10 cellular contexts compared by ENCODE assay signal in the genomic region with DNA sequence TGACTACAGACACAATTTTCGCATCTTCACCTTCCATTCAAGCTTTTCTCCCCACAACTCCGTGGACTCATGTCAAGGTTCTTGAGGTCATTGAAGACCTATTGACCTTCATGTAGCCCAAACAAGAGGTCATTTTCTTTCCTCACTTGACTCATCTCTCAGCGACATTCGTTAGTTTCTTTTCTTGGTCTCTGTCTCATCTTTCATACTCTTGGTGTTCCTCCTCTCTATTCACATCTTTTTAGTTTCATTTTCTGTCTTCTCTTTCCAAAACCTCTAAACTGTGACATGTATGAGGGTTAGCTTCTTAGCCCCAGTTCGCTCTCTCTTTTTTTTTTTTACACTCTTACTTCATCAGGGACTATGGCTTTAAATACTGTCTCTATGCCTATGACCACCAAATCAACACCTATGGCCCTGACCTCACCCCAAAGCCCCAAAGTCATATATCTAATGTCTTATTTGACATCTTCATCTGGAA.
DNase-seq lines count a peak whose midpoint lies in the region; ATAC-seq, FAIRE-seq and TF ChIP-seq lines count a peak whose summit lies in the region.
"Had no signal": no experiment of that assay in that cellular context is flagged by ENCODE, and none has a peak within 500 bp of the region (broad histone marks: within the 10 kb centered on the region; RNA-seq: fewer than 3 reads in every experiment).

No MANE protein-coding gene starts in this region.

- H3K27ac Mint-ChIP-seq in activated T-helper 2 cell treated with anti-CD3 and anti-CD28 coated beads, Interferon-gamma antibody, Interleukin-2, Interleukin-4, amounts not matched to agents 10 μg/mL and 5 μg/mL and 100 μg/mL, durations not matched to agents 14 hours and 24 hours and 36 hours, result peak overlapping the region; percentile 95
- no peak overlapping the region for H3K27ac Mint-ChIP-seq in neural progenitor cell

- POLR2A ChIA-PET in HEK293T (lab: Yijun Ruan, JAX), result interaction anchor here (1.2 kb wide), 1 partner anchor 12 kb away, joined by 3 read pairs; no protein-coding TSS in a partner anchor

- H3K4me1 Mint-ChIP-seq in activated T-helper 2 cell treated with anti-CD3 and anti-CD28 coated beads, Interferon-gamma antibody, Interleukin-2, Interleukin-4, amounts not matched to agents 10 μg/mL and 5 μg/mL and 100 μg/mL, durations not matched to agents 14 hours and 24 hours and 36 hours (ENCODE audit: low read depth), result peaks cover 28% of the 10 kb centered on the region
- H3K4me1 Mint-ChIP-seq in neural progenitor cell, result no peaks in the 10 kb centered on the region

- no peak overlapping the region for H3K9ac ChIP-seq in neural progenitor cell

- H3K79me2 ChIP-seq in neural progenitor cell (ENCODE audit: low read depth), result no peaks in the 10 kb centered on the region

- H3K36me3 ChIP-seq in neural progenitor cell, result no peaks in the 10 kb centered on the region

- H3K4me3 Mint-ChIP-seq in activated T-helper 2 cell treated with anti-CD3 and anti-CD28 coated beads, Interferon-gamma antibody, Interleukin-2, Interleukin-4, amounts not matched to agents 10 μg/mL and 5 μg/mL and 100 μg/mL, durations not matched to agents 14 hours and 24 hours and 36 hours (ENCODE audit: low read depth), result peak overlapping the region; percentile 52
- no peak overlapping the region for H3K4me3 Mint-ChIP-seq in neural progenitor cell

- TF ChIP-seq POLR2A in GM12892 (IDR thresholded peaks at IDR 0.05; ENCODE audit: low read depth, low read length), result no peak

- no peaks in the 10 kb centered on the region for H3K27me3 Mint-ChIP-seq in activated T-helper 2 cell treated with anti-CD3 and anti-CD28 coated beads, Interferon-gamma antibody, Interleukin-2, Interleukin-4, amounts not matched to agents 10 μg/mL and 5 μg/mL and 100 μg/mL, durations not matched to agents 14 hours and 24 hours and 36 hours (ENCODE audit: low read depth)
- peaks cover 2% of the 10 kb centered on the region for H3K27me3 Mint-ChIP-seq in neural progenitor cell (ENCODE audit: insufficient read depth, low read depth)

- no peak overlapping the region for H2AFZ ChIP-seq in neural progenitor cell (replicated peaks)

- FAIRE-seq in GM12892 (lab: Jason Lieb, UNC), result peak; percentile 74

- no peaks in the 10 kb centered on the region for H3F3A ChIP-seq in neural progenitor cell (ENCODE audit: low read depth)

- H4K20me1 ChIP-seq in neural progenitor cell (ENCODE audit: low read depth), result no peaks in the 10 kb centered on the region

- no peak overlapping the region for H3K4me3 ChIP-seq in neural progenitor cell

- peaks cover 14% of the 10 kb centered on the region for H3K9me3 ChIP-seq in neural progenitor cell (ENCODE audit: low read depth)

- H3K36me3 Mint-ChIP-seq in activated T-helper 2 cell treated with anti-CD3 and anti-CD28 coated beads, Interferon-gamma antibody, Interleukin-2, Interleukin-4, amounts not matched to agents 10 μg/mL and 5 μg/mL and 100 μg/mL, durations not matched to agents 14 hours and 24 hours and 36 hours (ENCODE audit: low read depth), result peaks cover 28% of the 10 kb centered on the region
- H3K36me3 Mint-ChIP-seq in neural progenitor cell, result peaks cover 4% of the 10 kb centered on the region

- no peaks in the 10 kb centered on the region for H3K4me1 ChIP-seq in neural progenitor cell

- CTCF ChIA-PET in HEK293T (lab: Yijun Ruan, JAX), result no interaction called here

- DNase-seq in GM12892 (ENCODE audit: insufficient read length) (no peak), neural progenitor cell (ENCODE audit: low spot score) (no peak), KBM-7 (no peak), medulla oblongata (ENCODE audit: extremely low spot score) (no peak), HEK293T (ENCODE audit: extremely low spot score) (no peak)
- no peak for DNase-seq in activated T-helper 2 cell treated with anti-CD3 and anti-CD28 coated beads, Interferon-gamma antibody, Interleukin-2, Interleukin-4, amounts not matched to agents 10 μg/mL and 5 μg/mL and 100 μg/mL, durations not matched to agents 14 hours and 24 hours and 36 hours (ENCODE audit: low spot score)
- DNase-seq: cerebellar nuclear complex; stimulated activated CD4-positive, alpha-beta T cell treated with anti-CD3 and anti-CD28 coated beads, Interleukin-12 subunit alpha, Interleukin-12 subunit beta, amount 100 ng/mL, for 4 hours had no signal

- H3K9me3 Mint-ChIP-seq in activated T-helper 2 cell treated with anti-CD3 and anti-CD28 coated beads, Interferon-gamma antibody, Interleukin-2, Interleukin-4, amounts not matched to agents 10 μg/mL and 5 μg/mL and 100 μg/mL, durations not matched to agents 14 hours and 24 hours and 36 hours, result peaks cover 27% of the 10 kb centered on the region
- H3K9me3 Mint-ChIP-seq in neural progenitor cell, result peaks cover 11% of the 10 kb centered on the region

- ATAC-seq in GM19467 (IDR thresholded peaks at IDR 0.05; ENCODE audit: unreplicated experiment), result peak; percentile 99
- peak; percentile 99 for ATAC-seq in HG03135 (IDR thresholded peaks at IDR 0.05; ENCODE audit: unreplicated experiment)

- H3K27ac ChIP-seq in neural progenitor cell, result no peak overlapping the region

- intact Hi-C loops in activated T-helper 2 cell treated with anti-CD3 and anti-CD28 coated beads, Interferon-gamma antibody, Interleukin-2, Interleukin-4, amounts not matched to agents 10 μg/mL and 5 μg/mL and 100 μg/mL, durations not matched to agents 14 hours and 24 hours and 36 hours (cut with micrococcal nuclease), result loop anchor here (1.0 kb wide), 7 partner anchors 14 to 151 kb away; no protein-coding TSS in a partner anchor

- H3K4me2 ChIP-seq in neural progenitor cell, result no peak overlapping the region

- in situ Hi-C loops in KBM-7 (cut with MboI; ENCODE audit: low pct_unique_long_range_greater_than_20kb, low sequenced_read_pairs), result no loop called here

- no peaks in the 10 kb centered on the region for H3K27me3 ChIP-seq in neural progenitor cell

- TF ChIP-seq CTCF in neural progenitor cell (IDR thresholded peaks at IDR 0.05), result no peak

TF ChIP-seq in HEK293T, 16 proteins besides CTCF, POLR2A, EP300 and RAD21:
- no peak for TF ChIP-seq FOXA1 (IDR thresholded peaks at IDR 0.05)
- TF ChIP-seq FOXM1 (IDR thresholded peaks at IDR 0.05; ENCODE audit: borderline replicate concordance), result no peak
- TF ChIP-seq BHLHE40 (IDR thresholded peaks at IDR 0.05; ENCODE audit: borderline replicate concordance), result no peak
- TF ChIP-seq TARDBP (IDR thresholded peaks at IDR 0.05), result no peak
- no peak for TF ChIP-seq ZNF384 (IDR thresholded peaks at IDR 0.05)
- TF ChIP-seq SUZ12 (IDR thresholded peaks at IDR 0.05), result no peak
- TF ChIP-seq L3MBTL2 (conservative IDR thresholded peaks at IDR 0.05), result no peak
- no peak for TF ChIP-seq FOXK2 (IDR thresholded peaks at IDR 0.05)
- TF ChIP-seq ELF4 (IDR thresholded peaks at IDR 0.05), result no peak
- no peak for TF ChIP-seq SP1 (IDR thresholded peaks at IDR 0.05)
- no peak for TF ChIP-seq ARNT (IDR thresholded peaks at IDR 0.05)
